10 cellular contexts compared by ENCODE assay signal in the genomic region with DNA sequence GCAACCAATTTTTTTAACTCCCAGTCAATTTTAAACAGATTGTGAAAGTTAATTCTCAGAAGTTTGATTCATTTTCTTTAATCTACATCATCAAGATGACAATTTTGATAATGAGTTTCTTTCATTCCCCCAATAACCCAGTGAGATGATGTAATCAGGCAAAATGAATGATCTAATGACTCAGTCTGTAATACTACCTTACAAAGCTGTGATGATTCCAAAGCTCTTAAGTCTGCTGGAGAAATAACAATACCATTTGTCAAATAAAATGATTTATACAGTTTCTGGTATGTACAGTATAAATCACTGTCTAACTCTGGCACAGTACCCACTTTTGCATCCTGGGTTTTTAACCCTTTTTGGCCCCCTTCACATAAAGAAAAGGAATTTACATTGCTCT. TPM values are rescaled to one million over a fixed set of nuclear protein-coding genes. Genes with fewer than 3 reads are reported as not detected.
A peak's percentile ranks its signal among the peaks of the same experiment; 100 is the strongest.
DNase-seq lines count a peak whose midpoint lies in the region; TF ChIP-seq lines count a peak whose summit lies in the region.
"Had no signal": no experiment of that assay in that cellular context is flagged by ENCODE, and none has a peak within 500 bp of the region (broad histone marks: within the 10 kb centered on the region; RNA-seq: fewer than 3 reads in every experiment).

No MANE protein-coding gene starts in this region.

- H3K36me3 Mint-ChIP-seq in activated T-cell treated with anti-CD3 and anti-CD28 coated beads, Interleukin-2, amount 50 U/mL, for 24 hours (ENCODE audit: low read depth): peaks cover 4% of the 10 kb centered on the region
- no peaks in the 10 kb centered on the region for H3K36me3 Mint-ChIP-seq in progenitor cell of endocrine pancreas (ENCODE audit: insufficient read depth)
- no peaks in the 10 kb centered on the region for H3K36me3 Mint-ChIP-seq in CD14-positive monocyte

- peaks cover 29% of the 10 kb centered on the region for H3K4me1 ChIP-seq in skeletal muscle satellite cell (ENCODE audit: control insufficient read depth, insufficient read depth, low read length)
- H3K4me1 ChIP-seq in spleen: peaks cover 0 to 43% (median 12%) of the 10 kb centered on the region in 6 donors

- TF ChIP-seq CTCF in progenitor cell of endocrine pancreas (IDR thresholded peaks at IDR 0.05; ENCODE audit: unreplicated experiment) (no peak), CD14-positive monocyte (IDR thresholded peaks at IDR 0.05) (no peak), spleen (IDR thresholded peaks at IDR 0.05 in 8 of 11, conservative IDR thresholded peaks at IDR 0.05 in 3 of 11) (no peak)

- peak overlapping the region; percentile 49 for H3K27ac Mint-ChIP-seq in activated T-cell treated with anti-CD3 and anti-CD28 coated beads, Interleukin-2, amount 50 U/mL, for 24 hours
- no peak overlapping the region for H3K27ac Mint-ChIP-seq in progenitor cell of endocrine pancreas
- H3K27ac Mint-ChIP-seq in CD14-positive monocyte: no peak overlapping the region

- peak overlapping the region; percentile 44 for H3K4me2 ChIP-seq in skeletal muscle satellite cell (ENCODE audit: low read length)
- H3K4me2 ChIP-seq: BLaER1 treated with 17β-estradiol and CSF1 and Interleukin-3, amounts not matched to agents 10 nM and 100 nM had no signal

- H3K36me3 ChIP-seq in skeletal muscle satellite cell (ENCODE audit: insufficient read depth, low read length): no peaks in the 10 kb centered on the region
- no peaks in the 10 kb centered on the region for H3K36me3 ChIP-seq in spleen
- H3K36me3 ChIP-seq: BLaER1 treated with 17β-estradiol and CSF1 and Interleukin-3, amounts not matched to agents 10 nM and 100 nM had no signal

- TF ChIP-seq POLR2A in spleen (IDR thresholded peaks at IDR 0.05): no peak

- no peak overlapping the region for H3K4me3 Mint-ChIP-seq in activated T-cell treated with anti-CD3 and anti-CD28 coated beads, Interleukin-2, amount 50 U/mL, for 24 hours
- no peak overlapping the region for H3K4me3 Mint-ChIP-seq in progenitor cell of endocrine pancreas (ENCODE audit: low read depth)
- no peak overlapping the region for H3K4me3 Mint-ChIP-seq in CD14-positive monocyte

- intact Hi-C loops in CD14-positive monocyte (cut with micrococcal nuclease): no loop called here
- intact Hi-C loops in spleen (cut with DNase I; ENCODE audit: low total_unique reads): no loop called here

- H3K4me3 ChIP-seq in skeletal muscle satellite cell (ENCODE audit: low read length) (no peak overlapping the region), spleen (no peak overlapping the region)
- H3K4me3 ChIP-seq: BLaER1 treated with 17β-estradiol and CSF1 and Interleukin-3, amounts not matched to agents 10 nM and 100 nM had no signal

- DNase-seq in activated T-cell treated with anti-CD3 and anti-CD28 coated beads, Interleukin-2, amount 50 U/mL, for 24 hours: no peak
- DNase-seq in activated T-cell treated with anti-CD3 and anti-CD28 coated beads, Interleukin-2, amount 50 U/mL, for 1 hour: no peak
- DNase-seq in NCI-H69 (lab: John Stamatoyannopoulos, UW) (peak; percentile 80), dermis blood vessel endothelial cell (peak; percentile 64), progenitor cell of endocrine pancreas (ENCODE audit: low spot score, unreplicated experiment) (no peak), CD14-positive monocyte (ENCODE audit: low spot score) (no peak), spleen (no peak)
- DNase-seq: NCI-H1436 had no signal

- H3K27me3 Mint-ChIP-seq in activated T-cell treated with anti-CD3 and anti-CD28 coated beads, Interleukin-2, amount 50 U/mL, for 24 hours: peaks cover 8% of the 10 kb centered on the region
- H3K27me3 Mint-ChIP-seq in progenitor cell of endocrine pancreas (peaks cover 26% of the 10 kb centered on the region), CD14-positive monocyte (ENCODE audit: low read depth in 3 of 3) (peaks cover 4 to 18% (median 14%) of the 10 kb centered on the region in 3 donors)

- no peaks in the 10 kb centered on the region for H3K27me3 ChIP-seq in skeletal muscle satellite cell (ENCODE audit: control insufficient read depth, insufficient read depth, low read length)
- no peaks in the 10 kb centered on the region for H3K27me3 ChIP-seq in spleen (replicated peaks in 1 of 7)
- H3K27me3 ChIP-seq: BLaER1 treated with 17β-estradiol and CSF1 and Interleukin-3, amounts not matched to agents 10 nM and 100 nM had no signal

- H3K9me3 ChIP-seq in skeletal muscle satellite cell (replicated peaks; ENCODE audit: low read length): no peaks in the 10 kb centered on the region
- peaks cover 0 to 3% (median 0%) of the 10 kb centered on the region in 8 donors for H3K9me3 ChIP-seq in spleen

- H3K4me1 Mint-ChIP-seq in activated T-cell treated with anti-CD3 and anti-CD28 coated beads, Interleukin-2, amount 50 U/mL, for 24 hours (ENCODE audit: low read depth): peaks cover 34% of the 10 kb centered on the region
- H3K4me1 Mint-ChIP-seq in progenitor cell of endocrine pancreas (ENCODE audit: low read depth) (peaks cover 8% of the 10 kb centered on the region), CD14-positive monocyte (peaks cover 27% of the 10 kb centered on the region)

- peaks cover 2% of the 10 kb centered on the region for H3K9me3 Mint-ChIP-seq in activated T-cell treated with anti-CD3 and anti-CD28 coated beads, Interleukin-2, amount 50 U/mL, for 24 hours
- H3K9me3 Mint-ChIP-seq in progenitor cell of endocrine pancreas (ENCODE audit: low read depth): peaks cover 8% of the 10 kb centered on the region
- H3K9me3 Mint-ChIP-seq in CD14-positive monocyte: peaks cover 0 to 9% (median 0%) of the 10 kb centered on the region in 7 donors

- no peak overlapping the region for H3K9ac ChIP-seq in skeletal muscle satellite cell (ENCODE audit: low read depth, low read length)
- H3K9ac ChIP-seq: BLaER1 treated with 17β-estradiol and CSF1 and Interleukin-3, amounts not matched to agents 10 nM and 100 nM had no signal

- H3K27ac ChIP-seq in spleen: peak overlapping the region in 4 of 8 donors; percentile 10 to 94 (median 40)
- H3K27ac ChIP-seq: BLaER1 treated with 17β-estradiol and CSF1 and Interleukin-3, amounts not matched to agents 10 nM and 100 nM had no signal

RNA-seq across cellular contexts. Expression of gene AKIP1, which starts 4.4 kb away (rescaled TPM):
- total RNA-seq in dermis blood vessel endothelial cell (26.5 and 32.6 TPM in 2 replicates), progenitor cell of endocrine pancreas (15.7 and 16.5 TPM in 2 replicates), spleen (10 to 100 TPM; 17.7 to 33.6 (median 26.6) TPM)
- 28.4 and 32.5 TPM in 2 replicates for total RNA-seq in skeletal muscle satellite cell (2012; rRNA removed)
- polyA plus RNA-seq in CD14-positive monocyte (10 to 100 TPM; 18.7 to 18.9 TPM), spleen (10 to 100 TPM in 2 of 3 donors, 1 to 10 TPM in 1; 9.8 to 25.3 (median 17.0) TPM)

RNA-seq across cellular contexts. Expression of gene C11orf16, which starts 26.1 kb away (rescaled TPM):
- not detected in 2 replicates for total RNA-seq in dermis blood vessel endothelial cell
- total RNA-seq in skeletal muscle satellite cell (2012; rRNA removed): not detected in 2 replicates
- not detected in 2 replicates for total RNA-seq in progenitor cell of endocrine pancreas
- not detected for polyA plus RNA-seq in CD14-positive monocyte
- total RNA-seq in spleen: not detected
- not detected for polyA plus RNA-seq in spleen

RNA-seq across cellular contexts. Expression of gene ASCL3, which starts 36.2 kb away (rescaled TPM):
- total RNA-seq in dermis blood vessel endothelial cell (not detected in 2 replicates), progenitor cell of endocrine pancreas (not detected in 2 replicates), spleen (not detected)
- not detected in 2 replicates for total RNA-seq in skeletal muscle satellite cell (2012; rRNA removed)
- polyA plus RNA-seq in CD14-positive monocyte (not detected), spleen (not detected)

RNA-seq across cellular contexts. Expression of gene TMEM9B, which starts 57.6 kb away (rescaled TPM):
- total RNA-seq in dermis blood vessel endothelial cell (33.2 and 41.9 TPM in 2 replicates), progenitor cell of endocrine pancreas (20.4 and 21.2 TPM in 2 replicates), spleen (10 to 100 TPM; 31.5 to 56.5 (median 46.0) TPM)
- 29.4 and 38.0 TPM in 2 replicates for total RNA-seq in skeletal muscle satellite cell (2012; rRNA removed)
- polyA plus RNA-seq in CD14-positive monocyte (100 to 1,000 TPM; 141 to 149 TPM), spleen (10 to 100 TPM; 30.2 to 39.5 (median 34.2) TPM)

Comparison
In these comparisons a context has a peak if more than half of its experiments do, and no peak if none do; other contexts are left out.
1. DNase-seq: peak in NCI-H69 (single experiment) and dermis blood vessel endothelial cell (single experiment); none in activated T-cell treated with anti-CD3 and anti-CD28 coated beads, Interleukin-2, amount 50 U/mL, for 24 hours (single experiment), activated T-cell treated with anti-CD3 and anti-CD28 coated beads, Interleukin-2, amount 50 U/mL, for 1 hour (single experiment), progenitor cell of endocrine pancreas (single experiment), CD14-positive monocyte (single experiment) and spleen (single experiment).